Comparison of ENCODE assay signal across 8 cellular contexts in the genomic region with DNA sequence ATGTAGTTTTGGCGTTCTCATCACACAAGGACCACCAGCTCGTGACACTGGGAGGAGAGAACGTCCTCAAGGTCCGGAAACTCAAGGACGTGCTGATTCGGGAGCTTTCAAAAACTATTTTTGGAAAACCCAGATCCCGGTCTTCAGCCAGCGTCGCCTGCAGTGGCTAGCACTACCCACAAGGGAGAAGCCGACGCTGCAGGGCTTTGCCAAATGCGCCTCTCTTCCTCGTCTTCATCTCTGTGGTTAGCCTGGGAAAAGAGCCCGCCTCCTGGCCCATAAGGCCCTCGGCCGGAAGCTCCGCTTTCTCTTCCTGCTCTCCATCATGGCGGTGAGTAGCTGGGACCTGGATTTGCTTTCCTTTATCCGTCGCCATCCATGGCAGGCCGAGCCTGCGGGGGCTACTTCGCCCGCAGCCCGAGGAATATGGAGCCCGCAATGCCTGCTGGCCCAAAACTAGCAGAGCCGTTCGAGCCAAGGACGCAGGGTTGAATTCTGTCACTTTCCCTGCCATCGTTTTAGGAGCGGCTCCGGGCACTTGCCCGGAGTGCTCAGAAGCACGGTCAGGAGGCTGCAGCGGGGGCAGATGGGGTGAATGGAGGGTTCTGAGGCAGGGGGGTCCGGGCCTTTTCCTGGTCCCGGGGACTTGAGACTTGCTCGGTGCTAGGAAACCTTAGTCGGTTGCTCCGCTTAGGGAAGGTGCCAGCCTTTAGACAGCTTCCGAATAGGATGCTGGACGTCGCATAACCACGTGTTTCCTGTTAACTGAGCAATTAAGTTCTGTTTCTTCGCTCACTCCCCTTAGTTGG.
DNase-seq lines count a peak whose midpoint lies in the region; ATAC-seq and TF ChIP-seq lines count a peak whose summit lies in the region.

TSS of gene RPL11 (plus strand) at position 308 of the 809 bp plus-strand sequence. CDS start at position 326, 18 bp downstream.

- DNase-seq in 8988T (peak; percentile 64), NCI-H2107 treated with DMSO at 0.1 percent for 48 hours (lab: John Stamatoyannopoulos, UW; ENCODE audit: unreplicated experiment) (peak; percentile 96), UCSD-AML1 (lab: John Stamatoyannopoulos, UW; ENCODE audit: unreplicated experiment) (peak; percentile 91), brain microvascular endothelial cell (peak; percentile 94), iPS DF 6.9 (ENCODE audit: low read depth, low spot score) (peak; percentile 82), skeletal muscle cell (ENCODE audit: low read depth) (peak; percentile 87)

- in situ Hi-C loops in brain microvascular endothelial cell (cut with HindIII; ENCODE audit: low pct_ligation_motif_present, low sequenced_read_pairs): no loop called here

- H3K4me1 ChIP-seq in iPS DF 6.9 (ENCODE audit: control insufficient read depth, insufficient read depth, low read length): no peaks in the 10 kb centered on the region; the same call in 1 of the 2 replicates

- peak; percentile 79 for ATAC-seq in GM18519 (IDR thresholded peaks at IDR 0.05; ENCODE audit: low FRiP score, unreplicated experiment)
- peak; percentile 83 for ATAC-seq in HG03064 (IDR thresholded peaks at IDR 0.05; ENCODE audit: low read depth, unreplicated experiment)

- no peaks in the 10 kb centered on the region for H3K27me3 ChIP-seq in brain microvascular endothelial cell (replicated peaks)
- no peaks in the 10 kb centered on the region for H3K27me3 ChIP-seq in iPS DF 6.9 (ENCODE audit: control insufficient read depth, insufficient read depth, low read length)

- H3K4me3 ChIP-seq in brain microvascular endothelial cell (ENCODE audit: low read depth, low read length): peak within 1 kb of the TSS; percentile 97
- peak within 1 kb of the TSS; percentile 74 for H3K4me3 ChIP-seq in iPS DF 6.9 (ENCODE audit: low read length)
- peak within 1 kb of the TSS; percentile 97 for H3K4me3 ChIP-seq in skeletal muscle cell (ENCODE audit: low read depth, low read length)

- H3K27ac ChIP-seq in brain microvascular endothelial cell (peak within 1 kb of the TSS; percentile 95), iPS DF 6.9 (ENCODE audit: low read length) (no peak within 1 kb of the TSS)

- H3K36me3 ChIP-seq in brain microvascular endothelial cell (replicated peaks) (peaks cover 39% of the 10 kb centered on the region), iPS DF 6.9 (ENCODE audit: control insufficient read depth, insufficient read depth, low read length) (peaks cover 34% of the 10 kb centered on the region)

- no CpG with 5 or more reads among the region's 45 CpGs for WGBS in iPS DF 6.9 (ENCODE audit: insufficient coverage, insufficient read length)

- TF ChIP-seq CTCF in brain microvascular endothelial cell (IDR thresholded peaks at IDR 0.05; ENCODE audit: low read depth, low read length, missing control alignments): peak; percentile 83

- no peaks in the 10 kb centered on the region for H3K9me3 ChIP-seq in iPS DF 6.9 (ENCODE audit: control insufficient read depth, insufficient read depth, low read length)
